15 cellular contexts compared by ENCODE assay signal in genomic region chr2:105404736-105405135, GRCh38. TPM values are rescaled to one million over a fixed set of nuclear protein-coding genes. Genes with fewer than 3 reads are reported as not detected.
DNase-seq lines count a peak whose midpoint lies in the region; TF ChIP-seq lines count a peak whose summit lies in the region.
"Had no signal": no experiment of that assay in that cellular context is flagged by ENCODE, and none has a peak within 500 bp of the region (broad histone marks: within the 10 kb centered on the region; RNA-seq: fewer than 3 reads in every experiment).

No MANE protein-coding gene starts in this region.

- no peaks in the 10 kb centered on the region for H3K36me3 Mint-ChIP-seq in type B pancreatic cell

- dilution Hi-C loops in mammary epithelial cell (cut with HindIII; ENCODE audit: low sequenced_read_pairs), result no loop called here

- peak overlapping the region; percentile 80 for H3K27ac ChIP-seq in cardiac muscle cell
- peak overlapping the region; percentile 96 for H3K27ac ChIP-seq in mammary epithelial cell (ENCODE audit: insufficient read depth, low read depth, low read length)
- peak overlapping the region; percentile 37 for H3K27ac ChIP-seq in muscle layer of duodenum (ENCODE audit: low read length)

- no peaks in the 10 kb centered on the region for H3K9me3 ChIP-seq in cardiac muscle cell (ENCODE audit: low read depth)
- H3K9me3 ChIP-seq in mammary epithelial cell (replicated peaks; ENCODE audit: insufficient read depth, low read length), result no peaks in the 10 kb centered on the region
- no peaks in the 10 kb centered on the region for H3K9me3 ChIP-seq in muscle layer of duodenum (ENCODE audit: control insufficient read depth in 1 of 2, low read length in 2 of 2)
- H3K9me3 ChIP-seq: right atrium auricular region had no signal

- H3K36me3 ChIP-seq in cardiac muscle cell (peaks cover 32% of the 10 kb centered on the region), mammary epithelial cell (ENCODE audit: insufficient read depth, low read length) (no peaks in the 10 kb centered on the region), muscle layer of duodenum (ENCODE audit: control insufficient read depth in 1 of 2, insufficient read depth in 2 of 2, low read length in 2 of 2) (no peaks in the 10 kb centered on the region)
- H3K36me3 ChIP-seq: right atrium auricular region had no signal

- peaks cover 23% of the 10 kb centered on the region for H3K4me1 Mint-ChIP-seq in type B pancreatic cell (ENCODE audit: unreplicated experiment)

- in situ Hi-C loops in mammary epithelial cell (cut with MboI; ENCODE audit: low sequenced_read_pairs in 2 of 2), result loop anchor here (5.0 kb wide), 1 partner anchor 53 kb away; no protein-coding TSS in a partner anchor

- intact Hi-C loops in cardiac septum (cut with DNase I) (no loop called here), mammary epithelial cell (cut with micrococcal nuclease) (loop anchor here (1.0 kb wide), 1 partner anchor 51 kb away; no protein-coding TSS in a partner anchor)

- TF ChIP-seq CTCF in cardiac muscle cell (IDR thresholded peaks at IDR 0.05; ENCODE audit: low read depth, low read length), result no peak
- TF ChIP-seq CTCF in mammary epithelial cell (conservative IDR thresholded peaks at IDR 0.05 in 1 of 2, IDR thresholded peaks at IDR 0.05 in 1 of 2; ENCODE audit: extremely low read depth in 1 of 2, insufficient read depth in 1 of 2, low read depth in 1 of 2, low read length in 2 of 2), result no peak
- TF ChIP-seq CTCF in type B pancreatic cell (conservative IDR thresholded peaks at IDR 0.05), result no peak

- peaks cover 3% of the 10 kb centered on the region for H3K9me3 Mint-ChIP-seq in type B pancreatic cell
- H3K9me3 Mint-ChIP-seq: CD4-positive, alpha-beta T cell; T-helper 1 cell treated with Interleukin-12 subunit alpha and Interleukin-12 subunit beta and Interleukin-4 antibody, amounts not matched to agents 30 μg/mL and 1 μg/mL, for 36 hours had no signal

- peak overlapping the region; percentile 48 for H3K27ac Mint-ChIP-seq in type B pancreatic cell
- H3K27ac Mint-ChIP-seq: CD4-positive, alpha-beta T cell; T-helper 1 cell treated with Interleukin-12 subunit alpha and Interleukin-12 subunit beta and Interleukin-4 antibody, amounts not matched to agents 30 μg/mL and 1 μg/mL, for 36 hours had no signal

- CTCF ChIA-PET in mammary epithelial cell (lab: Charles Lee; ENCODE audit: low non-redundant PET), result interaction anchor here (1.0 kb wide), 1 partner anchor 51 kb away, joined by 4 read pairs; no protein-coding TSS in a partner anchor

- H3K9ac ChIP-seq in mammary epithelial cell (ENCODE audit: insufficient read depth, low read length), result peak overlapping the region; percentile 66

- no peaks in the 10 kb centered on the region for H4K20me1 ChIP-seq in mammary epithelial cell (ENCODE audit: insufficient read depth, low read length)

- H3K4me2 ChIP-seq in mammary epithelial cell (ENCODE audit: insufficient read depth, low read depth, low read length), result peak overlapping the region; percentile 77

- H3K4me1 ChIP-seq in cardiac muscle cell (ENCODE audit: low read depth) (peaks cover 17% of the 10 kb centered on the region), mammary epithelial cell (ENCODE audit: insufficient read depth, low read length) (peaks cover 67% of the 10 kb centered on the region), muscle layer of duodenum (ENCODE audit: control insufficient read depth in 1 of 2, insufficient read depth in 2 of 2, low read length in 2 of 2) (peaks cover under 1 to 6% of the 10 kb centered on the region in 2 donors)

- no peak overlapping the region for H3K4me3 Mint-ChIP-seq in type B pancreatic cell
- H3K4me3 Mint-ChIP-seq: CD4-positive, alpha-beta T cell; T-helper 1 cell treated with Interleukin-12 subunit alpha and Interleukin-12 subunit beta and Interleukin-4 antibody, amounts not matched to agents 30 μg/mL and 1 μg/mL, for 36 hours had no signal

- DNase-seq in cardiac muscle cell (ENCODE audit: low read depth in 1 of 2, low spot score in 1 of 2) (no peak), cardiac septum (ENCODE audit: low spot score) (no peak), mammary epithelial cell (no peak), type B pancreatic cell (ENCODE audit: extremely low spot score, unreplicated experiment) (no peak), DMS153 treated with DMSO at 0.1 percent for 48 hours (lab: John Stamatoyannopoulos, UW; ENCODE audit: unreplicated experiment) (no peak), GM03348 (ENCODE audit: low spot score) (no peak)
- no peak for DNase-seq in activated naive CD4-positive, alpha-beta T cell treated with Interleukin-2 at 50 U/mL for 16 hours
- DNase-seq: activated CD4-positive, alpha-beta T cell treated with anti-CD3 and anti-CD28 coated beads for 1 hour; activated gamma-delta T cell treated with Interleukin-2 at 50 U/mL for 16 hours; CD4-positive, alpha-beta T cell; NCI-H82; stimulated activated CD4-positive, alpha-beta T cell treated with anti-CD3 and anti-CD28 coated beads, Interleukin-2, amount 100 ng/mL, for 48 hours had no signal

- BruUV-seq in mammary epithelial cell (replicated peaks; lab: Mats Ljungman, UMichigan), result no TSS peak

- H3K27me3 Mint-ChIP-seq in type B pancreatic cell, result peaks cover 8% of the 10 kb centered on the region

- WGBS in mammary epithelial cell (ENCODE audit: low coverage, missing lambda C conversion rate), result 50% methylated on average over 3 of the region's 3 CpGs

- H3K79me2 ChIP-seq in mammary epithelial cell (ENCODE audit: insufficient read depth, low read length), result no peaks in the 10 kb centered on the region

- no peaks in the 10 kb centered on the region for H3K27me3 ChIP-seq in cardiac muscle cell
- no peaks in the 10 kb centered on the region for H3K27me3 ChIP-seq in mammary epithelial cell (ENCODE audit: insufficient read depth, low read length)
- no peaks in the 10 kb centered on the region for H3K27me3 ChIP-seq in muscle layer of duodenum (ENCODE audit: low read depth, low read length)
- H3K27me3 ChIP-seq: right atrium auricular region had no signal

- peak overlapping the region; percentile 38 for H2AFZ ChIP-seq in mammary epithelial cell (ENCODE audit: low read depth, low read length)

- H3K4me3 ChIP-seq in cardiac muscle cell (no peak overlapping the region), mammary epithelial cell (replicated peaks in 1 of 3; ENCODE audit: insufficient read depth in 1 of 3, low read depth in 2 of 3, low read length in 3 of 3) (no peak overlapping the region), muscle layer of duodenum (ENCODE audit: low read depth in 1 of 2, low read length in 2 of 2) (no peak overlapping the region)
- H3K4me3 ChIP-seq: right atrium auricular region had no signal

RNA-seq across cellular contexts. Expression of gene FHL2, which starts 5.9 kb away (rescaled TPM):
- 586 and 1,288 TPM in 2 replicates for total RNA-seq in cardiac muscle cell
- 612 and 1,543 TPM in 2 replicates for polyA plus RNA-seq in cardiac muscle cell
- total RNA-seq in cardiac septum, result 467 TPM
- total RNA-seq in mammary epithelial cell, result 100 to 1,000 TPM; 158 to 363 TPM
- polyA plus RNA-seq in mammary epithelial cell, result 280 TPM
- 170 TPM for polyA minus RNA-seq in mammary epithelial cell
- 19.9 and 21.9 TPM in 2 replicates for total RNA-seq in type B pancreatic cell (ENCODE audit: low replicate concordance)

Comparison
In these comparisons a context has a peak if more than half of its experiments do, and no peak if none do; other contexts are left out.
1. H3K27ac ChIP-seq: peak in every context shown above with its lines; median percentile 96 in mammary epithelial cell; 80 in cardiac muscle cell; 37 in muscle layer of duodenum.